8 cellular contexts compared by ENCODE assay signal in the genomic region with DNA sequence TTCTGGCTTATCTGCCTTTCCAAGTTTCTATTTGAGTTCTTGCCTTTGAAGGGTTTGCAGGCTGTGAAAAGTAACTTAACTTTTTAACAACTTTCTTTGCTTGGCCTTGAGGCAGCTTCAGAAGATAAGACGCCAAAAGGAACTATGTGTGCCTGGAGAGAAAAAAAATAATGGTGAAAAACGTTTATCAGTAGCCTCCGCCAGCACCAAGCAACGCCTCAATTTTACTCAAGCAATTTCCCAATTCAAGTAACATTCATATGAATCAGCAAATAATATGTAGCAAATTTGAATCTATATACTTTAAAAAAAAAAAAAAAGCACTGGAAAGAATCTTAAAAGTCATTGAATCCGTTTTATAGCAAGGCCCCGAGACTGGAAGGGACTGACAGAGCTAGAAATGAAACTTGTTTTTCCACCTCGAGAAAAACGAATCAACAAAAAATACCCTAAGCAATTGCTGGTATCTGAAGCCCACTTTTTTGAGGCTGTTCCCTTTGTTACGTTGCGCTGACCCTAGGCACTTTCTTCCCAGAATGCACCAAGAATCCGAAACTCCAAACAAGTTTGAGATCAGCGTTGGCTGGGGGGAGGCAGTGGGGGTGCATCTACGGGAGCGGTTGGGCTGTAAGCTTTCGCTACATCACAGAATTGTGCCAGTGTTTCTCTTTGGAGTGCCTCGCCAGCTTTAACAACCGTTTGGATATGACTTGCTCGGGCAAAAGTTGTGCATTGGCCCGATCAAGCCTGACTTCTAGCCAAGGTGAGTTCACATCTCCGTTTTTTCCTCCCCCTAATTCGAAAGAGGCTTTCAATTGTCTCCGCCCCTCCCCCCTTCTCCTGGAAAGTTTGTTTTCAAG. TPM values are rescaled to one million over a fixed set of nuclear protein-coding genes. Genes with fewer than 3 reads are reported as not detected.
DNase-seq lines count a peak whose midpoint lies in the region; ATAC-seq and TF ChIP-seq lines count a peak whose summit lies in the region.

No MANE protein-coding gene starts in this region.

- H3K9ac ChIP-seq in KMS-11, result peak overlapping the region; percentile 85
- peak overlapping the region; percentile 99 for H3K9ac ChIP-seq in skeletal muscle satellite cell (ENCODE audit: low read depth, low read length)

- H3K9me3 Mint-ChIP-seq in CD4-positive, alpha-beta T cell, result no peaks in the 10 kb centered on the region
- no peaks in the 10 kb centered on the region for H3K9me3 Mint-ChIP-seq in activated naive CD8-positive, alpha-beta T cell treated with anti-CD3 and anti-CD28 coated beads for 36 hours

- peak in 5 of 10 experiments; percentile 11 to 40 (median 18) for DNase-seq in CD4-positive, alpha-beta T cell
- DNase-seq in activated naive CD8-positive, alpha-beta T cell treated with anti-CD3 and anti-CD28 coated beads for 36 hours, result peak; percentile 34
- DNase-seq in right cardiac atrium, result peak; percentile 29 to 75 (median 71)
- no peak for DNase-seq in NCI-H774 (lab: John Stamatoyannopoulos, UW)

- no peak for TF ChIP-seq CTCF in CD4-positive, alpha-beta T cell (IDR thresholded peaks at IDR 0.05)
- TF ChIP-seq CTCF in KMS-11 (conservative IDR thresholded peaks at IDR 0.05; ENCODE audit: low read depth, low read length), result no peak

- H3K4me1 Mint-ChIP-seq in CD4-positive, alpha-beta T cell (ENCODE audit: low read depth), result peaks cover 38% of the 10 kb centered on the region
- peaks cover 15% of the 10 kb centered on the region for H3K4me1 Mint-ChIP-seq in activated naive CD8-positive, alpha-beta T cell treated with anti-CD3 and anti-CD28 coated beads for 36 hours

- H4K20me1 ChIP-seq in KMS-11 (ENCODE audit: insufficient read depth), result no peaks in the 10 kb centered on the region

- peak overlapping the region; percentile 99 for H3K27ac Mint-ChIP-seq in CD4-positive, alpha-beta T cell
- peak overlapping the region; percentile 95 for H3K27ac Mint-ChIP-seq in activated naive CD8-positive, alpha-beta T cell treated with anti-CD3 and anti-CD28 coated beads for 36 hours

- CTCF ChIA-PET in CD4-positive, alpha-beta T cell (lab: Charles Lee), result interaction anchor here (0.6 to 3.7 kb wide), 9 partner anchors 8 to 158 kb away, joined by 3 to 17 read pairs (median 4); no protein-coding TSS in a partner anchor

- H3K36me3 ChIP-seq in KMS-11 (ENCODE audit: insufficient read depth) (no peaks in the 10 kb centered on the region), skeletal muscle satellite cell (ENCODE audit: insufficient read depth, low read length) (peaks cover 6% of the 10 kb centered on the region)

- H3K27ac ChIP-seq in CD4-positive, alpha-beta T cell (ENCODE audit: low read depth, low read length), result peak overlapping the region; percentile 98
- H3K27ac ChIP-seq in KMS-11 (peak overlapping the region; percentile 94), right cardiac atrium (ENCODE audit: low read length) (peak overlapping the region; percentile 96)

- peak overlapping the region; percentile 95 for H3K4me3 Mint-ChIP-seq in CD4-positive, alpha-beta T cell
- peak overlapping the region; percentile 84 for H3K4me3 Mint-ChIP-seq in activated naive CD8-positive, alpha-beta T cell treated with anti-CD3 and anti-CD28 coated beads for 36 hours

- peaks cover 9% of the 10 kb centered on the region; the same call in 1 of the 2 replicates for H3K79me2 ChIP-seq in KMS-11 (ENCODE audit: insufficient read depth, low read depth)

- no peaks in the 10 kb centered on the region for H3K27me3 ChIP-seq in CD4-positive, alpha-beta T cell (ENCODE audit: control insufficient read depth, insufficient read depth, low read length)
- H3K27me3 ChIP-seq in KMS-11 (ENCODE audit: insufficient read depth, low read depth) (no peaks in the 10 kb centered on the region), right cardiac atrium (ENCODE audit: control insufficient read depth, insufficient read depth) (no peaks in the 10 kb centered on the region), skeletal muscle satellite cell (ENCODE audit: control insufficient read depth, insufficient read depth, low read length) (no peaks in the 10 kb centered on the region)

- intact Hi-C loops in CD4-positive, alpha-beta T cell (cut with DNase I, micrococcal nuclease), result loop anchor here (5.0 to 10.0 kb wide), 3 partner anchors 185 to 790 kb away; partner anchors contain the start of genes MYL12B (in 1 of the 2) and SMCHD1 (in 1 of the 2)
- intact Hi-C loops in right cardiac atrium (cut with DNase I), result loop anchor here in 1 of 4 donors (5.0 kb wide), 1 partner anchor 220 kb away; no protein-coding TSS in a partner anchor

- no peak for ATAC-seq in CD4-positive, alpha-beta T cell (ENCODE audit: poor library complexity)
- ATAC-seq in right cardiac atrium (no peak), HG03097 (IDR thresholded peaks at IDR 0.05; ENCODE audit: low FRiP score, unreplicated experiment) (no peak), HG03442 (IDR thresholded peaks at IDR 0.05; ENCODE audit: unreplicated experiment) (no peak)

- H3K4me1 ChIP-seq in KMS-11 (ENCODE audit: low read depth, poor library complexity, severe bottlenecking) (peaks cover 15% of the 10 kb centered on the region), right cardiac atrium (ENCODE audit: control insufficient read depth, insufficient read depth, low read length) (no peaks in the 10 kb centered on the region), skeletal muscle satellite cell (ENCODE audit: control insufficient read depth, insufficient read depth, low read length) (peaks cover 20% of the 10 kb centered on the region)

- POLR2A ChIA-PET in CD4-positive, alpha-beta T cell (lab: Charles Lee), result interaction anchor here (0.6 to 9.4 kb wide), 24 partner anchors 8 to 1848 kb away, joined by 3 to 123 read pairs (median 12); partner anchors contain the start of genes MYL12A, MYL12B and ZBTB14

- H3K4me2 ChIP-seq in KMS-11 (peak overlapping the region; percentile 85), skeletal muscle satellite cell (ENCODE audit: low read length) (peak overlapping the region; percentile 90)

- H2AFZ ChIP-seq in KMS-11 (ENCODE audit: low read depth), result peak overlapping the region; percentile 69

- peaks cover 32% of the 10 kb centered on the region for H3K36me3 Mint-ChIP-seq in CD4-positive, alpha-beta T cell (ENCODE audit: low read depth)
- H3K36me3 Mint-ChIP-seq in activated naive CD8-positive, alpha-beta T cell treated with anti-CD3 and anti-CD28 coated beads for 36 hours, result peaks cover 2% of the 10 kb centered on the region

- H3K9me3 ChIP-seq in CD4-positive, alpha-beta T cell (ENCODE audit: control insufficient read depth, low read length), result no peaks in the 10 kb centered on the region
- H3K9me3 ChIP-seq in right cardiac atrium (ENCODE audit: control insufficient read depth, low read length) (no peaks in the 10 kb centered on the region), skeletal muscle satellite cell (replicated peaks; ENCODE audit: low read length) (no peaks in the 10 kb centered on the region)

- 4% methylated on average over 22 of the region's 22 CpGs for WGBS in right cardiac atrium

- peaks cover 5% of the 10 kb centered on the region for H3K27me3 Mint-ChIP-seq in CD4-positive, alpha-beta T cell
- H3K27me3 Mint-ChIP-seq in activated naive CD8-positive, alpha-beta T cell treated with anti-CD3 and anti-CD28 coated beads for 36 hours, result no peaks in the 10 kb centered on the region

- H3K4me3 ChIP-seq in KMS-11 (IDR thresholded peaks at IDR 0.05; ENCODE audit: insufficient read depth, low read depth, low read length) (no peak overlapping the region), right cardiac atrium (ENCODE audit: low read length) (peak overlapping the region; percentile 92), skeletal muscle satellite cell (ENCODE audit: low read length) (peak overlapping the region; percentile 85)

RNA-seq across cellular contexts. Expression of gene TGIF1, which starts 2.7 kb away (rescaled TPM):
- 10 to 100 TPM; 54.6 to 55.4 TPM for total RNA-seq in CD4-positive, alpha-beta T cell
- total RNA-seq in activated naive CD8-positive, alpha-beta T cell treated with anti-CD3 and anti-CD28 coated beads for 36 hours, result 10 to 100 TPM; 18.8 to 21.2 TPM
- total RNA-seq in right cardiac atrium, result 10 to 100 TPM; 11.4 to 19.2 (median 12.8) TPM
- 12.1 TPM for polyA plus RNA-seq in right cardiac atrium
- total RNA-seq in skeletal muscle satellite cell (2012; rRNA removed), result 77.8 and 82.6 TPM in 2 replicates
